ENCODE assay signal across 8 cellular contexts in genomic region chr2:191869178-191869577, GRCh38. TPM values are rescaled to one million over a fixed set of nuclear protein-coding genes. Genes with fewer than 3 reads are reported as not detected.
A peak's percentile ranks its signal among the peaks of the same experiment; 100 is the strongest.
DNase-seq lines count a peak whose midpoint lies in the region; ATAC-seq and TF ChIP-seq lines count a peak whose summit lies in the region.

No MANE protein-coding gene starts in this region.

- no peaks in the 10 kb centered on the region for H3K9me3 Mint-ChIP-seq in glutamatergic neuron (ENCODE audit: unreplicated experiment)

- POLR2A ChIA-PET in RWPE1 (lab: Yijun Ruan, JAX; ENCODE audit: low non-redundant PET) = no interaction called here

- no peak overlapping the region for H3K4me3 Mint-ChIP-seq in glutamatergic neuron (ENCODE audit: unreplicated experiment)

- no peaks in the 10 kb centered on the region for H3K27me3 Mint-ChIP-seq in glutamatergic neuron (ENCODE audit: unreplicated experiment)

- H3K4me1 Mint-ChIP-seq in glutamatergic neuron (ENCODE audit: low read depth, unreplicated experiment) = peaks cover 18% of the 10 kb centered on the region

- TF ChIP-seq CTCF in AG09319 (IDR thresholded peaks at IDR 0.05; ENCODE audit: low read depth, low read length) (peak; percentile 15), glutamatergic neuron (IDR thresholded peaks at IDR 0.05; ENCODE audit: partially characterized antibody, unreplicated experiment) (peak; percentile 55), RWPE1 (conservative IDR thresholded peaks at IDR 0.05; ENCODE audit: low read depth) (no peak)

- ATAC-seq in GM19395 (IDR thresholded peaks at IDR 0.05; ENCODE audit: unreplicated experiment) = peak; percentile 56

- no peak overlapping the region for H3K27ac ChIP-seq in RWPE1

- CTCF ChIA-PET in RWPE1 (lab: Yijun Ruan, JAX) = interaction anchor here (1.3 to 3.4 kb wide), 2 partner anchors 293 to 325 kb away, joined by 5 to 18 read pairs; partner anchors contain the start of gene TMEFF2

- DNase-seq in AG09319 (ENCODE audit: extremely low read depth, low read depth) (no peak), NCI-H82 treated with DMSO at 0.1 percent for 48 hours (lab: John Stamatoyannopoulos, UW; ENCODE audit: unreplicated experiment) (peak; percentile 29), glutamatergic neuron (peak; percentile 81), GDM1 (lab: John Stamatoyannopoulos, UW) (no peak), RWPE1 (ENCODE audit: low spot score) (no peak), NCI-H1105 treated with DMSO at 0.1 percent for 48 hours (lab: John Stamatoyannopoulos, UW) (no peak)
- DNase-seq in NK-92 treated with Interleukin-12 subunit alpha and Interleukin-12 subunit beta, amount 100 ng/mL, for 24 hours (lab: John Stamatoyannopoulos, UW) = no peak

- H3K27ac Mint-ChIP-seq in glutamatergic neuron (ENCODE audit: unreplicated experiment) = no peak overlapping the region

- no peaks in the 10 kb centered on the region for H3K36me3 Mint-ChIP-seq in glutamatergic neuron (ENCODE audit: unreplicated experiment)

RNA-seq across cellular contexts. Expression of gene CAVIN2, which starts 22.3 kb away (rescaled TPM):
- not detected for total RNA-seq in glutamatergic neuron (ENCODE audit: unreplicated experiment)

Comparison
In these comparisons a context has a peak if more than half of its experiments do, and no peak if none do; other contexts are left out.
1. DNase-seq: peak in NCI-H82 treated with DMSO at 0.1 percent for 48 hours (single experiment) and glutamatergic neuron (single experiment); none in AG09319 (single experiment), NK-92 treated with Interleukin-12 subunit alpha and Interleukin-12 subunit beta, amount 100 ng/mL, for 24 hours (single experiment), GDM1 (single experiment), RWPE1 (single experiment) and NCI-H1105 treated with DMSO at 0.1 percent for 48 hours (single experiment).